8 cellular contexts compared by ENCODE assay signal in the genomic region with DNA sequence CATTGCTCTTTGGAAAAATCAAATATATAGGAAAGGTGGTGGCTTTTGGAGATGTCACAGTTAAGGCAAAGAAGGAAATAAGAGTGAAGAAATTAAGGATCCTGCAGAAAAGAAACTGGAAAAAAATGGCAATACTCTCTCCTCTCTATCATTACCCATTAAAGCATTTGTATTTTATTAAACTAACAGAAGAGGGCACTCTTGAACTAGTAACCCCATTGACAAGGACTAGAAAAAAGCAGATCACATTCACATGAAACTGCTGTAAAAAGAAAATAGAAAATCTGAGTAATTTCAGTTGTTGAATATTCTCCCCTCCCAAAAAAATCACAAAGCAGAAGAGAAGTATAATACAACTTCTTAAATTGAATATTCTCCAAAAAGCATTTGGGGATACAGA.
A peak's percentile ranks its signal among the peaks of the same experiment; 100 is the strongest.
DNase-seq lines count a peak whose midpoint lies in the region; ATAC-seq and TF ChIP-seq lines count a peak whose summit lies in the region.

No MANE protein-coding gene starts in this region.

- no TSS peak for BruUV-seq in PC-9 (replicated peaks; lab: Mats Ljungman, UMichigan)

- no peak overlapping the region for H3K4me3 Mint-ChIP-seq in activated T-helper 1 cell treated with anti-CD3 and anti-CD28 coated beads, Interleukin-12 subunit alpha, Interleukin-12 subunit beta, Interleukin-2, Interleukin-4 antibody, amounts not matched to agents 30 ng/mL and 10 ng/mL and 1 ng/mL, durations not matched to agents 14 hours and 24 hours and 36 hours

- no peaks in the 10 kb centered on the region for H3K9me3 Mint-ChIP-seq in activated T-helper 1 cell treated with anti-CD3 and anti-CD28 coated beads, Interleukin-12 subunit alpha, Interleukin-12 subunit beta, Interleukin-2, Interleukin-4 antibody, amounts not matched to agents 30 ng/mL and 10 ng/mL and 1 ng/mL, durations not matched to agents 14 hours and 24 hours and 36 hours

- no peaks in the 10 kb centered on the region for H3K9me2 ChIP-seq in PC-9 (ENCODE audit: insufficient read depth)

- TF ChIP-seq CTCF in PC-9 (conservative IDR thresholded peaks at IDR 0.05) (peak; percentile 51), foreskin keratinocyte (conservative IDR thresholded peaks at IDR 0.05) (peak; percentile 72)

- no peak overlapping the region for H3K27ac ChIP-seq in PC-9
- H3K27ac ChIP-seq in foreskin keratinocyte, result no peak overlapping the region
- H3K27ac ChIP-seq in caudate nucleus (ENCODE audit: low read depth, low read length), result no peak overlapping the region

- H4K20me1 ChIP-seq in PC-9 (ENCODE audit: insufficient read depth), result no peaks in the 10 kb centered on the region

- no peaks in the 10 kb centered on the region for H3K4me1 Mint-ChIP-seq in activated T-helper 1 cell treated with anti-CD3 and anti-CD28 coated beads, Interleukin-12 subunit alpha, Interleukin-12 subunit beta, Interleukin-2, Interleukin-4 antibody, amounts not matched to agents 30 ng/mL and 10 ng/mL and 1 ng/mL, durations not matched to agents 14 hours and 24 hours and 36 hours (ENCODE audit: low read depth)

- H3K79me2 ChIP-seq in PC-9 (ENCODE audit: low read depth), result no peaks in the 10 kb centered on the region

- H3K4me2 ChIP-seq in PC-9, result no peak overlapping the region

- H2AFZ ChIP-seq in PC-9, result no peak overlapping the region

- H3F3A ChIP-seq in PC-9 (ENCODE audit: insufficient read depth, low read depth), result no peaks in the 10 kb centered on the region

- intact Hi-C loops in PC-9 (cut with micrococcal nuclease; ENCODE audit: unreplicated experiment), result loop anchor here (2.0 to 5.0 kb wide), 3 partner anchors 168 to 1889 kb away; no protein-coding TSS in a partner anchor
- intact Hi-C loops in activated T-helper 1 cell treated with anti-CD3 and anti-CD28 coated beads, Interleukin-12 subunit alpha, Interleukin-12 subunit beta, Interleukin-2, Interleukin-4 antibody, amounts not matched to agents 30 ng/mL and 10 ng/mL and 1 ng/mL, durations not matched to agents 14 hours and 24 hours and 36 hours (cut with micrococcal nuclease), result no loop called here

- no peaks in the 10 kb centered on the region for H3K4me1 ChIP-seq in PC-9 (replicated peaks; ENCODE audit: insufficient read depth)
- H3K4me1 ChIP-seq in foreskin keratinocyte, result no peaks in the 10 kb centered on the region

- no peaks in the 10 kb centered on the region for H3K27me3 ChIP-seq in PC-9 (ENCODE audit: insufficient read depth, low read depth)
- no peaks in the 10 kb centered on the region for H3K27me3 ChIP-seq in foreskin keratinocyte

- H3K4me3 ChIP-seq in PC-9, result no peak overlapping the region

- POLR2A ChIA-PET in PC-9 (lab: Charles Lee; ENCODE audit: unreplicated experiment), result no interaction called here

- H3K36me3 ChIP-seq in PC-9 (ENCODE audit: low read depth), result no peaks in the 10 kb centered on the region

- DNase-seq in DMS53 (lab: John Stamatoyannopoulos, UW), result peak; percentile 68
- no peak for DNase-seq in PC-9
- DNase-seq in foreskin keratinocyte, result peak in 1 of 2 donors; percentile 43
- no peak for DNase-seq in activated T-helper 1 cell treated with anti-CD3 and anti-CD28 coated beads, Interleukin-12 subunit alpha, Interleukin-12 subunit beta, Interleukin-2, Interleukin-4 antibody, amounts not matched to agents 30 ng/mL and 10 ng/mL and 1 ng/mL, durations not matched to agents 14 hours and 24 hours and 36 hours (ENCODE audit: low spot score)
- no peak for DNase-seq in activated CD4-positive, alpha-beta T cell treated with anti-CD3 and anti-CD28 coated beads for 1 hour
- no peak for DNase-seq in caudate nucleus (lab: John Stamatoyannopoulos, UW)
- DNase-seq in NK-92 (lab: John Stamatoyannopoulos, UW; ENCODE audit: unreplicated experiment), result no peak

- CTCF ChIA-PET in PC-9 (lab: Charles Lee), result no interaction called here

- no peak overlapping the region for H3K27ac Mint-ChIP-seq in activated T-helper 1 cell treated with anti-CD3 and anti-CD28 coated beads, Interleukin-12 subunit alpha, Interleukin-12 subunit beta, Interleukin-2, Interleukin-4 antibody, amounts not matched to agents 30 ng/mL and 10 ng/mL and 1 ng/mL, durations not matched to agents 14 hours and 24 hours and 36 hours

- ATAC-seq in HG03342 (IDR thresholded peaks at IDR 0.05; ENCODE audit: unreplicated experiment) (peak; percentile 54), foreskin keratinocyte (peak; percentile 64)

- no peaks in the 10 kb centered on the region for H3K9me3 ChIP-seq in PC-9 (ENCODE audit: insufficient read depth, low read depth)

- no peaks in the 10 kb centered on the region for H3K36me3 Mint-ChIP-seq in activated T-helper 1 cell treated with anti-CD3 and anti-CD28 coated beads, Interleukin-12 subunit alpha, Interleukin-12 subunit beta, Interleukin-2, Interleukin-4 antibody, amounts not matched to agents 30 ng/mL and 10 ng/mL and 1 ng/mL, durations not matched to agents 14 hours and 24 hours and 36 hours (ENCODE audit: low read depth)

- no peaks in the 10 kb centered on the region for H3K27me3 Mint-ChIP-seq in activated T-helper 1 cell treated with anti-CD3 and anti-CD28 coated beads, Interleukin-12 subunit alpha, Interleukin-12 subunit beta, Interleukin-2, Interleukin-4 antibody, amounts not matched to agents 30 ng/mL and 10 ng/mL and 1 ng/mL, durations not matched to agents 14 hours and 24 hours and 36 hours (ENCODE audit: insufficient read depth)
